8 cellular contexts compared by ENCODE assay signal in genomic region chr6:85923013-85923430, GRCh38.
DNase-seq lines count a peak whose midpoint lies in the region; ATAC-seq and TF ChIP-seq lines count a peak whose summit lies in the region.

No MANE protein-coding gene starts in this region.

- no peaks in the 10 kb centered on the region for H3K27me3 ChIP-seq in BE2C
- no peaks in the 10 kb centered on the region for H3K27me3 ChIP-seq in MG63
- H3K27me3 ChIP-seq in SJCRH30: no peaks in the 10 kb centered on the region
- H3K27me3 ChIP-seq in neural progenitor cell: no peaks in the 10 kb centered on the region

- H3K27me3 Mint-ChIP-seq in neural progenitor cell (ENCODE audit: insufficient read depth, low read depth): no peaks in the 10 kb centered on the region

- no peak overlapping the region for H3K4me3 ChIP-seq in BE2C (ENCODE audit: low read depth, low read length)
- H3K4me3 ChIP-seq in MG63: no peak overlapping the region
- no peak overlapping the region for H3K4me3 ChIP-seq in SJCRH30
- H3K4me3 ChIP-seq in neural progenitor cell: no peak overlapping the region

- H3K9ac ChIP-seq in neural progenitor cell: no peak overlapping the region

- TF ChIP-seq CTCF in BE2C (IDR thresholded peaks at IDR 0.05; ENCODE audit: low read depth, low read length): peak; percentile 93
- peak; percentile 87 for TF ChIP-seq CTCF in neural progenitor cell (IDR thresholded peaks at IDR 0.05)

- H3K9me3 Mint-ChIP-seq in neural progenitor cell: peaks cover 2% of the 10 kb centered on the region

- H3K27ac ChIP-seq in SJCRH30 (no peak overlapping the region), neural progenitor cell (no peak overlapping the region)

- no peak overlapping the region for H3K27ac Mint-ChIP-seq in neural progenitor cell

- ATAC-seq in GM18499 (IDR thresholded peaks at IDR 0.05; ENCODE audit: insufficient read depth, unreplicated experiment): peak; percentile 83
- peak; percentile 97 for ATAC-seq in HG02623 (IDR thresholded peaks at IDR 0.05; ENCODE audit: unreplicated experiment)

- no peak overlapping the region for H3K4me2 ChIP-seq in neural progenitor cell

- H4K20me1 ChIP-seq in neural progenitor cell (ENCODE audit: low read depth): no peaks in the 10 kb centered on the region

- no peaks in the 10 kb centered on the region for H3K4me1 Mint-ChIP-seq in neural progenitor cell

- H3K4me1 ChIP-seq in BE2C (peaks cover 8% of the 10 kb centered on the region), SJCRH30 (no peaks in the 10 kb centered on the region), neural progenitor cell (no peaks in the 10 kb centered on the region)

- no peaks in the 10 kb centered on the region for H3K79me2 ChIP-seq in neural progenitor cell (ENCODE audit: low read depth)

- H3K4me3 Mint-ChIP-seq in neural progenitor cell: no peak overlapping the region

- no peaks in the 10 kb centered on the region for H3F3A ChIP-seq in neural progenitor cell (ENCODE audit: low read depth)

- no peak for TF ChIP-seq POLR2A in erythroblast (IDR thresholded peaks at IDR 0.05; ENCODE audit: low read length)

- H2AFZ ChIP-seq in neural progenitor cell (replicated peaks): no peak overlapping the region

- DNase-seq in BE2C (peak; percentile 57), MG63 (peak; percentile 64), SJCRH30 (peak; percentile 16 to 69), erythroblast (lab: John Stamatoyannopoulos, UW) (peak; percentile 7 to 31), neural progenitor cell (ENCODE audit: low spot score) (peak; percentile 80), GOT3 (lab: John Stamatoyannopoulos, UW) (no peak)

- no peaks in the 10 kb centered on the region for H3K36me3 Mint-ChIP-seq in neural progenitor cell

- H3K9me3 ChIP-seq in BE2C (no peaks in the 10 kb centered on the region), MG63 (no peaks in the 10 kb centered on the region), SJCRH30 (replicated peaks) (no peaks in the 10 kb centered on the region), neural progenitor cell (ENCODE audit: low read depth) (no peaks in the 10 kb centered on the region)

- H3K36me3 ChIP-seq in BE2C: no peaks in the 10 kb centered on the region
- H3K36me3 ChIP-seq in MG63: no peaks in the 10 kb centered on the region
- H3K36me3 ChIP-seq in SJCRH30: no peaks in the 10 kb centered on the region
- no peaks in the 10 kb centered on the region for H3K36me3 ChIP-seq in neural progenitor cell
